Comparison of ENCODE assay signal across 21 cellular contexts in genomic region chr16:24681793-24682192, GRCh38. TPM values are rescaled to one million over a fixed set of nuclear protein-coding genes. Genes with fewer than 3 reads are reported as not detected.
A peak's percentile ranks its signal among the peaks of the same experiment; 100 is the strongest.
DNase-seq lines count a peak whose midpoint lies in the region; ATAC-seq and TF ChIP-seq lines count a peak whose summit lies in the region.
"Had no signal": no experiment of that assay in that cellular context is flagged by ENCODE, and none has a peak within 500 bp of the region (broad histone marks: within the 10 kb centered on the region; RNA-seq: fewer than 3 reads in every experiment).

No MANE protein-coding gene starts in this region.

- H2AFZ ChIP-seq in smooth muscle cell (ENCODE audit: low read depth), result peak overlapping the region; percentile 76

- no peaks in the 10 kb centered on the region for H3K27me3 ChIP-seq in smooth muscle cell (ENCODE audit: low read depth)
- H3K27me3 ChIP-seq: cardiac muscle cell, MG63 had no signal

- no peaks in the 10 kb centered on the region for H3K36me3 ChIP-seq in smooth muscle cell (ENCODE audit: low read depth)
- H3K36me3 ChIP-seq: cardiac muscle cell, MG63, thoracic aorta had no signal

- peak overlapping the region; percentile 66 for H3K27ac ChIP-seq in smooth muscle cell (ENCODE audit: low read depth)
- H3K27ac ChIP-seq: cardiac muscle cell, thoracic aorta had no signal

- H3K9me3 ChIP-seq in smooth muscle cell (replicated peaks; ENCODE audit: low read depth), result no peaks in the 10 kb centered on the region
- H3K9me3 ChIP-seq: MG63, thoracic aorta had no signal

- 64% methylated on average over 6 of the region's 6 CpGs for WGBS in smooth muscle cell (ENCODE audit: low lambda C conversion rate)

- in situ Hi-C loops in SK-MEL-5 (cut with HindIII; ENCODE audit: low pct_unique_long_range_greater_than_20kb, low sequenced_read_pairs), result no loop called here

- TF ChIP-seq CTCF in fibroblast of pulmonary artery (IDR thresholded peaks at IDR 0.05; ENCODE audit: low read length, missing control alignments) (no peak), smooth muscle cell (IDR thresholded peaks at IDR 0.05; ENCODE audit: borderline replicate concordance, insufficient read depth, poor library complexity, severe bottlenecking) (no peak)

- peak overlapping the region; percentile 22 for H3K4me2 ChIP-seq in smooth muscle cell

- no peak overlapping the region for H3K4me3 ChIP-seq in fibroblast of pulmonary artery (replicated peaks; ENCODE audit: low read depth, low read length)
- no peak overlapping the region for H3K4me3 ChIP-seq in smooth muscle cell
- H3K4me3 ChIP-seq: cardiac muscle cell, MG63, thoracic aorta had no signal

- ATAC-seq in HG02623 (IDR thresholded peaks at IDR 0.05; ENCODE audit: unreplicated experiment), result no peak
- no peak for ATAC-seq in HG02763 (IDR thresholded peaks at IDR 0.05; ENCODE audit: unreplicated experiment)
- ATAC-seq: activated T-cell treated with anti-CD3 and anti-CD28 coated beads, Interleukin-2, amount 50 U/mL, for 4 hours; effector memory CD8-positive, alpha-beta T cell; right cardiac atrium had no signal

- peaks cover 7% of the 10 kb centered on the region for H3F3A ChIP-seq in smooth muscle cell (ENCODE audit: low read depth)

- no peaks in the 10 kb centered on the region for H3K79me2 ChIP-seq in smooth muscle cell (ENCODE audit: low read depth)

- DNase-seq in NCI-H2171 treated with DMSO at 0.1 percent for 48 hours (lab: John Stamatoyannopoulos, UW) (peak; percentile 33), NCI-H2171 (lab: John Stamatoyannopoulos, UW) (no peak), SK-MEL-5 (ENCODE audit: low read depth, low spot score) (peak; percentile 48), fibroblast of pulmonary artery (ENCODE audit: low read depth) (peak; percentile 60), smooth muscle cell (lab: John Stamatoyannopoulos, UW; ENCODE audit: unreplicated experiment) (no peak), NCI-H2196 treated with DMSO at 0.1 percent for 48 hours (lab: John Stamatoyannopoulos, UW; ENCODE audit: unreplicated experiment) (no peak)
- DNase-seq: 8988T; activated CD4-positive, alpha-beta T cell treated with anti-CD3 and anti-CD28 coated beads, Interleukin-2, amount 50 U/mL, for 48 hours; activated T-cell treated with anti-CD3 and anti-CD28 coated beads, Interleukin-2, amount 50 U/mL, for 4 hours; CD4-positive, CD25-positive, alpha-beta regulatory T cell; effector memory CD8-positive, alpha-beta T cell; EL; mesendoderm; MG63; NK-92 treated with Interleukin-12 subunit alpha and Interleukin-12 subunit beta, amount 100 ng/mL, for 24 hours; right cardiac atrium; stimulated activated CD4-positive, alpha-beta T cell treated with anti-CD3 and anti-CD28 coated beads, Interleukin-2, amount 100 ng/mL, for 48 hours had no signal

- H4K20me1 ChIP-seq in smooth muscle cell (ENCODE audit: low read depth), result no peaks in the 10 kb centered on the region

- H3K9ac ChIP-seq in smooth muscle cell (ENCODE audit: low read depth), result no peak overlapping the region

- H3K4me1 ChIP-seq in smooth muscle cell (ENCODE audit: low read depth), result peaks cover 8% of the 10 kb centered on the region

RNA-seq across cellular contexts. Expression of gene TNRC6A, which starts 47.7 kb away (rescaled TPM):
- total RNA-seq in SK-MEL-5 (2014; rRNA removed; shearing (Covaris generic)), result 9.7 and 14.9 TPM in 2 replicates
- polyA plus RNA-seq in SK-MEL-5 (2015; cell fraction: cytosol; rRNA removed), result 29.9 and 31.0 TPM in 2 replicates
- 114 and 233 TPM in 2 replicates for polyA plus RNA-seq in SK-MEL-5 (2015; cell fraction: nucleus; rRNA removed)
- total RNA-seq in smooth muscle cell, result 30.3 and 35.7 TPM in 2 replicates
- 14.6 and 26.0 TPM in 2 replicates for polyA plus RNA-seq in smooth muscle cell

Comparison
In these comparisons a context has a peak if more than half of its experiments do, and no peak if none do; other contexts are left out.
1. DNase-seq: peak in NCI-H2171 treated with DMSO at 0.1 percent for 48 hours (single experiment), SK-MEL-5 (single experiment) and fibroblast of pulmonary artery (single experiment); none in NCI-H2171 (single experiment), smooth muscle cell (single experiment) and NCI-H2196 treated with DMSO at 0.1 percent for 48 hours (single experiment).